Comparison of ENCODE assay signal across 24 cellular contexts in genomic region chr11:74205181-74205580, GRCh38.
"Had no signal": no experiment of that assay in that cellular context is flagged by ENCODE, and none has a peak within 500 bp of the region (broad histone marks: within the 10 kb centered on the region; RNA-seq: fewer than 3 reads in every experiment).

No MANE protein-coding gene starts in this region.

- ATAC-seq: left cardiac atrium; left lung; mucosa of descending colon; naive thymus-derived CD4-positive, alpha-beta T cell; natural killer cell treated with Interleukin-12 subunit alpha and Interleukin-12 subunit beta and Interleukin-15 and Interleukin-18, amount 100 ng/mL, for 72 hours; right lobe of liver; stimulated activated naive B cell treated with anti-CD40 and anti-IgM and Interleukin-4, amounts not matched to agents 10 μg/mL and 1 μg/mL and 100 μg/mL, for 72 hours; stimulated activated naive CD8-positive, alpha-beta T cell treated with anti-CD3 and anti-CD28 coated beads, Interleukin-15, Interleukin-2, amounts not matched to agents 100 U/mL and 50 U/mL, for 24 hours had no signal

- DNase-seq: kidney glomerular epithelial cell; left cardiac atrium; left lung; mesendoderm; midbrain; mucosa of descending colon; naive thymus-derived CD4-positive, alpha-beta T cell; ovary; right lobe of liver; stimulated activated CD4-positive, alpha-beta T cell treated with anti-CD3 and anti-CD28 coated beads, Interleukin-1b, Interleukin-23, amount 100 ng/mL, for 48 hours; stimulated activated CD4-positive, alpha-beta T cell treated with anti-CD3 and anti-CD28 coated beads, Interleukin-2, amount 100 ng/mL, for 48 hours; stimulated activated CD4-positive, alpha-beta T cell treated with anti-CD3 and anti-CD28 coated beads, Interleukin-4, amount 100 ng/mL, for 4 hours; stimulated activated naive B cell treated with anti-CD40 and anti-IgM and Interleukin-4, amounts not matched to agents 10 μg/mL and 1 μg/mL and 100 μg/mL, for 72 hours; stimulated activated naive CD8-positive, alpha-beta T cell treated with anti-CD3 and anti-CD28 coated beads, Interleukin-15, Interleukin-2, amounts not matched to agents 100 U/mL and 50 U/mL, for 24 hours; stomach; tibial artery; uterus had no signal

- H3K36me3 ChIP-seq: ovary, uterus had no signal

- H3K4me1 ChIP-seq: left lung, right atrium auricular region, right lobe of liver, stomach, uterus had no signal

- H3K4me3 ChIP-seq: hepatocyte, left lung, lung, mucosa of descending colon, ovary, right atrium auricular region, right lobe of liver, smooth muscle cell, stomach, thoracic aorta, tibial artery, uterus had no signal

- H3K9me3 ChIP-seq: left lung, mucosa of descending colon, ovary, right atrium auricular region, right lobe of liver, stomach, thoracic aorta, tibial artery, uterus had no signal

- H3K27ac ChIP-seq: hepatocyte, left lung, ovary, right atrium auricular region, right lobe of liver, stomach, thoracic aorta, tibial artery, uterus had no signal

- H3K27me3 ChIP-seq: hepatocyte, left lung, ovary, right atrium auricular region, right lobe of liver, stomach, tibial artery, uterus had no signal

- FAIRE-seq: keratinocyte had no signal
